19 cellular contexts compared by ENCODE assay signal in genomic region chr4:118287691-118288090, GRCh38.
DNase-seq lines count a peak whose midpoint lies in the region; ATAC-seq, FAIRE-seq and TF ChIP-seq lines count a peak whose summit lies in the region.
"Had no signal": no experiment of that assay in that cellular context is flagged by ENCODE, and none has a peak within 500 bp of the region (broad histone marks: within the 10 kb centered on the region; RNA-seq: fewer than 3 reads in every experiment).

No MANE protein-coding gene starts in this region.

- peaks cover 4% of the 10 kb centered on the region for H3K36me3 Mint-ChIP-seq in activated CD8-positive, alpha-beta T cell treated with anti-CD3 and anti-CD28 coated beads for 36 hours (ENCODE audit: low read depth)
- H3K36me3 Mint-ChIP-seq in activated naive CD8-positive, alpha-beta T cell treated with anti-CD3 and anti-CD28 coated beads for 36 hours = peaks cover 2% of the 10 kb centered on the region

- H2AFZ ChIP-seq in HepG2 (ENCODE audit: low read length) = no peak overlapping the region
- no peak overlapping the region for H2AFZ ChIP-seq in keratinocyte (ENCODE audit: control insufficient read depth, low read length)

- TF ChIP-seq POLR2A in right lobe of liver (IDR thresholded peaks at IDR 0.05) = no peak
- TF ChIP-seq POLR2A in HepG2 (IDR thresholded peaks at IDR 0.05; ENCODE audit: insufficient read depth in 1 of 2, low read depth in 2 of 2, low read length in 2 of 2) = no peak

- H3K4me1 Mint-ChIP-seq in activated CD8-positive, alpha-beta T cell treated with anti-CD3 and anti-CD28 coated beads for 36 hours (ENCODE audit: low read depth) = peaks cover 7% of the 10 kb centered on the region
- H3K4me1 Mint-ChIP-seq in activated naive CD8-positive, alpha-beta T cell treated with anti-CD3 and anti-CD28 coated beads for 36 hours = peaks cover 9% of the 10 kb centered on the region

- H3K27ac ChIP-seq in right lobe of liver (no peak overlapping the region), HepG2 (ENCODE audit: extremely low read length, insufficient read depth, low read length) (no peak overlapping the region), epithelial cell of prostate (peak overlapping the region; percentile 77), keratinocyte (ENCODE audit: control insufficient read depth, insufficient read depth, low read length) (peak overlapping the region; percentile 95)
- H3K27ac ChIP-seq: C4-2B had no signal

- H4K20me1 ChIP-seq in HepG2 (ENCODE audit: insufficient read depth, low read length) = no peaks in the 10 kb centered on the region
- no peaks in the 10 kb centered on the region for H4K20me1 ChIP-seq in keratinocyte (ENCODE audit: control insufficient read depth, extremely low read depth, insufficient read depth, low read length)

- no peaks in the 10 kb centered on the region for H3K9me3 Mint-ChIP-seq in activated CD8-positive, alpha-beta T cell treated with anti-CD3 and anti-CD28 coated beads for 36 hours
- no peaks in the 10 kb centered on the region for H3K9me3 Mint-ChIP-seq in activated naive CD8-positive, alpha-beta T cell treated with anti-CD3 and anti-CD28 coated beads for 36 hours

- H3K79me2 ChIP-seq in HepG2 (ENCODE audit: insufficient read depth, low read length) (no peaks in the 10 kb centered on the region), keratinocyte (ENCODE audit: control insufficient read depth, insufficient read depth, low read length) (no peaks in the 10 kb centered on the region)

- H3K4me3 Mint-ChIP-seq in activated CD8-positive, alpha-beta T cell treated with anti-CD3 and anti-CD28 coated beads for 36 hours = no peak overlapping the region
- H3K4me3 Mint-ChIP-seq in activated naive CD8-positive, alpha-beta T cell treated with anti-CD3 and anti-CD28 coated beads for 36 hours = no peak overlapping the region

- intact Hi-C loops in right lobe of liver (cut with DNase I) = loop anchor here in 1 of 2 donors (10.0 kb wide), 1 partner anchor 67 kb away; the partner anchor contains the start of gene PRSS12
- intact Hi-C loops in HepG2 (cut with micrococcal nuclease; ENCODE audit: unreplicated experiment) = no loop called here
- intact Hi-C loops in activated CD8-positive, alpha-beta T cell treated with anti-CD3 and anti-CD28 coated beads for 36 hours (cut with micrococcal nuclease) = no loop called here

- ATAC-seq in right lobe of liver (peak in 3 of 4 donors; percentile 26 to 41 (median 37)), HepG2 (no peak), GM21576 (IDR thresholded peaks at IDR 0.05; ENCODE audit: unreplicated experiment) (no peak), HG02981 (IDR thresholded peaks at IDR 0.05; ENCODE audit: unreplicated experiment) (no peak)
- no peak for ATAC-seq in activated CD8-positive, alpha-beta T cell treated with anti-CD3 and anti-CD28 coated beads for 36 hours
- ATAC-seq: GM12878, K562 had no signal

- H3K36me3 ChIP-seq in right lobe of liver (no peaks in the 10 kb centered on the region), HepG2 (replicated peaks in 1 of 2; ENCODE audit: control insufficient read depth in 1 of 2, insufficient read depth in 2 of 2, low read length in 2 of 2) (no peaks in the 10 kb centered on the region), keratinocyte (ENCODE audit: control insufficient read depth in 2 of 2, extremely low read depth in 1 of 2, insufficient read depth in 2 of 2, low read length in 2 of 2) (no peaks in the 10 kb centered on the region)

- CTCF ChIA-PET in HepG2 (lab: Yijun Ruan, JAX; ENCODE audit: low intra/inter-chr PET ratio, low total read pairs) = no interaction called here
- CTCF ChIA-PET in activated CD8-positive, alpha-beta T cell treated with anti-CD3 and anti-CD28 coated beads for 36 hours (lab: Charles Lee) = interaction anchor here (1.9 kb wide), 1 partner anchor 66 kb away, joined by 8 read pairs; the partner anchor contains the start of gene PRSS12

- no peak overlapping the region for H3K27ac Mint-ChIP-seq in activated CD8-positive, alpha-beta T cell treated with anti-CD3 and anti-CD28 coated beads for 36 hours
- no peak overlapping the region for H3K27ac Mint-ChIP-seq in activated naive CD8-positive, alpha-beta T cell treated with anti-CD3 and anti-CD28 coated beads for 36 hours

- H3K4me3 ChIP-seq in right lobe of liver (no peak overlapping the region), HepG2 (replicated peaks in 1 of 3; ENCODE audit: insufficient read depth in 1 of 3, low read depth in 2 of 3, low read length in 3 of 3) (no peak overlapping the region), keratinocyte (ENCODE audit: control insufficient read depth in 2 of 3, extremely low read depth in 1 of 3, insufficient read depth in 2 of 3, low read depth in 1 of 3, low read length in 3 of 3) (no peak overlapping the region)
- H3K4me3 ChIP-seq: GM12878, K562 had no signal

- dilution Hi-C loops in keratinocyte (cut with MboI; ENCODE audit: extremely low pct_ligation_motif_present, low sequenced_read_pairs) = no loop called here

- TF ChIP-seq EP300 in HepG2 (IDR thresholded peaks at IDR 0.05; ENCODE audit: low read depth in 2 of 2, low read length in 2 of 2) (no peak), HepG2 (CRISPR knock-in tag; IDR thresholded peaks at IDR 0.05; ENCODE audit: borderline replicate concordance) (no peak)

- BruUV-seq in HepG2 (replicated peaks; lab: Mats Ljungman, UMichigan) = no TSS peak

- no peaks in the 10 kb centered on the region for H3K9me3 ChIP-seq in right lobe of liver
- no peaks in the 10 kb centered on the region for H3K9me3 ChIP-seq in HepG2 (ENCODE audit: low read length)
- no peaks in the 10 kb centered on the region for H3K9me3 ChIP-seq in keratinocyte (ENCODE audit: control insufficient read depth, low read depth, low read length)
- H3K9me3 ChIP-seq: Caco-2 had no signal

- FAIRE-seq in HepG2 (lab: Jason Lieb, UNC) = no peak
- peak; percentile 51 for FAIRE-seq in keratinocyte (lab: Jason Lieb, UNC)
- FAIRE-seq: GM12878, GM18507, HTR-8/SVneo had no signal

- in situ Hi-C loops in HepG2 (cut with HindIII; ENCODE audit: extremely low pct_ligation_motif_present, low pct_unique_long_range_greater_than_20kb) = no loop called here

- H3K9ac ChIP-seq in HepG2 (ENCODE audit: insufficient read depth, low read depth, low read length) (no peak overlapping the region), keratinocyte (ENCODE audit: control insufficient read depth, extremely low read depth, insufficient read depth, low read length) (no peak overlapping the region)

- H3K9me1 ChIP-seq in keratinocyte (ENCODE audit: control insufficient read depth, extremely low read depth, insufficient read depth, low read length) = no peaks in the 10 kb centered on the region

- no peak for TF ChIP-seq RAD21 in HepG2 (CRISPR knock-in tag; IDR thresholded peaks at IDR 0.05)

- H3K27me3 ChIP-seq in right lobe of liver (no peaks in the 10 kb centered on the region), HepG2 (ENCODE audit: control insufficient read depth in 1 of 2, insufficient read depth in 2 of 2, low read length in 2 of 2) (no peaks in the 10 kb centered on the region), keratinocyte (ENCODE audit: control insufficient read depth, extremely low read depth, insufficient read depth, low read length) (no peaks in the 10 kb centered on the region)

- H3K4me1 ChIP-seq in right lobe of liver (peaks cover 0 to 16% (median 2%) of the 10 kb centered on the region in 4 donors), HepG2 (ENCODE audit: insufficient read depth, low read length) (no peaks in the 10 kb centered on the region), keratinocyte (ENCODE audit: control insufficient read depth, extremely low read depth, insufficient read depth, low read length) (peaks cover 44% of the 10 kb centered on the region)
- H3K4me1 ChIP-seq: Caco-2 had no signal

- DNase-seq in right lobe of liver = no peak
- no peak for DNase-seq in HepG2 (ENCODE audit: low spot score)
- no peak for DNase-seq in epithelial cell of prostate (ENCODE audit: low read depth, low spot score)
- no peak for DNase-seq in keratinocyte (ENCODE audit: low read depth, low spot score)
- DNase-seq in activated CD8-positive, alpha-beta T cell treated with anti-CD3 and anti-CD28 coated beads for 36 hours = no peak
- DNase-seq in activated naive CD8-positive, alpha-beta T cell treated with anti-CD3 and anti-CD28 coated beads for 36 hours = no peak
- DNase-seq: Caco-2, DMS53, NCI-H1048, NCI-H2107, NCI-H226, NCI-H526 treated with DMSO at 0.1 percent for 48 hours had no signal

- H3K27me3 Mint-ChIP-seq in activated CD8-positive, alpha-beta T cell treated with anti-CD3 and anti-CD28 coated beads for 36 hours = no peaks in the 10 kb centered on the region
- H3K27me3 Mint-ChIP-seq in activated naive CD8-positive, alpha-beta T cell treated with anti-CD3 and anti-CD28 coated beads for 36 hours = no peaks in the 10 kb centered on the region

- TF ChIP-seq CTCF in right lobe of liver (IDR thresholded peaks at IDR 0.05) = no peak
- TF ChIP-seq CTCF in HepG2 (CRISPR knock-in tag; IDR thresholded peaks at IDR 0.05) = no peak
- no peak for TF ChIP-seq CTCF in keratinocyte (optimal IDR thresholded peaks at IDR 0.05 in 1 of 3, IDR thresholded peaks at IDR 0.05 in 1 of 3, conservative IDR thresholded peaks at IDR 0.05 in 1 of 3; ENCODE audit: extremely low read depth in 1 of 3, insufficient read depth in 2 of 3, low read length in 3 of 3)
- TF ChIP-seq CTCF in activated CD8-positive, alpha-beta T cell treated with anti-CD3 and anti-CD28 coated beads for 36 hours (IDR thresholded peaks at IDR 0.05) = no peak

- no peak overlapping the region for H3K4me2 ChIP-seq in HepG2 (ENCODE audit: low read depth, low read length)
- H3K4me2 ChIP-seq in keratinocyte (ENCODE audit: control insufficient read depth, extremely low read depth, insufficient read depth, low read depth, low read length) = peak overlapping the region; percentile 84

- POLR2A ChIA-PET in HepG2 (lab: Yijun Ruan, JAX) = no interaction called here
- POLR2A ChIA-PET in activated CD8-positive, alpha-beta T cell treated with anti-CD3 and anti-CD28 coated beads for 36 hours (lab: Charles Lee) = no interaction called here

TF ChIP-seq in HepG2, 621 proteins besides CTCF, POLR2A, EP300 and RAD21:
- TF ChIP-seq NFE2 (CRISPR knock-in tag; IDR thresholded peaks at IDR 0.05) (no peak), PREB (CRISPR knock-in tag; IDR thresholded peaks at IDR 0.05) (no peak)

Comparison
In these comparisons a context has a peak if more than half of its experiments do, and no peak if none do; other contexts are left out.
1. ATAC-seq: peak in right lobe of liver (3 of 4); none in HepG2 (single experiment), activated CD8-positive, alpha-beta T cell treated with anti-CD3 and anti-CD28 coated beads for 36 hours (single experiment), GM21576 (single experiment) and HG02981 (single experiment).
2. H3K27ac ChIP-seq: peak in epithelial cell of prostate (single experiment) and keratinocyte (single experiment); none in right lobe of liver (0 of 3) and HepG2 (single experiment).